24 cellular contexts compared by ENCODE assay signal in the genomic region with DNA sequence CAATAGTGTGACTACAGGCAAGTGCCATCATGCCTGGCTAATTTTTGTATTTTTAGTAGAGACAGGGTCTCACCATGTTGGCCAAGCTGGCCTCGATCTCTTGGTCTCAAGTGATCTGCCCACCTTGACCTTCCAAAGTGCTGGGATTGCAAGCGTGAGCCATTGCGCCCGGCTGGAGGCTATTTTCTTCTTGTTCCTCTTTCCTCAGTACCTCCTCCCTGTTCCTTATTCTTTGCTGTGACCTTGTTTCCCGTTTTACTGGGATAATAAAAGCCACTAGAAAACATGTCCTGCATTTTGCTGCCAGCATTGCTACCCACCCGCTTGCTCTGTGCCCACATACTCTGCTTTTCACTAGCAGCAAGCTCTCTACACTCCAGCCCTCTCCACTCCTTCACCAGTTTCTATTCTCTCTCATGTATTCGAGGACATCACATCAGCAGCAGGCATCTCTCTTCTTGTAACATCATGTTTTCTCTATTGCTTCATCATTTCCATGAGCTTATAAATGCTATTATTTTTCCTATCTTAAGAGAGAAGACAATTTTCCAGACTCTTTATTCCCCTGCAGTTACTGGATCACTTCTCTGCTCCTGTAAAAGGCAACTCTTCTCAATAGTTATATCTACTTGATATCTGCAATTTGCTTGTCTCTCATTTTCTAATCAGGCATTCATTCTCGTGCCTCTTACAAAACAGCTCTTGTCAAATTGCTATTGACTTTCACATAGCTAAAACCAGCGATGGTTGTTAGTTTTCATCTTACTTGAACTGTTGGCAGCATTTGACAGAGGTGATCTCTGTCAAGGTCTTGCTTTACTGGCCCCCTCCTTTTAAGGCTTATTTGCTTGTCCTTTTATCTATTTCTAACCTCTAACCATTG.
"Had no signal": no experiment of that assay in that cellular context is flagged by ENCODE, and none has a peak within 500 bp of the region (broad histone marks: within the 10 kb centered on the region; RNA-seq: fewer than 3 reads in every experiment).

No MANE protein-coding gene starts in this region.

- H3K9me3 ChIP-seq: gastroesophageal sphincter, pancreas, right lobe of liver, testis, upper lobe of right lung had no signal

- DNase-seq: activated B cell treated with CpG ODN at 0.5 μM for 24 hours; activated CD4-positive, alpha-beta memory T cell treated with anti-CD3 and anti-CD28 coated beads, Interleukin-2, amount 10 ng/mL, durations not matched to agents 7 days and 5 days; activated CD4-positive, alpha-beta T cell treated with anti-CD3 and anti-CD28 coated beads for 4 hours; activated CD8-positive, alpha-beta memory T cell treated with anti-CD3 and anti-CD28 coated beads, Interleukin-2, amount 10 ng/mL, durations not matched to agents 7 days and 5 days; activated naive CD4-positive, alpha-beta T cell; activated naive CD8-positive, alpha-beta T cell treated with anti-CD3 and anti-CD28 coated beads for 36 hours; activated T-cell treated with anti-CD3 and anti-CD28 coated beads, Interleukin-2, amount 50 U/mL, for 1 hour; amniotic stem cell; dermis blood vessel endothelial cell; effector memory CD4-positive, alpha-beta T cell; heart right ventricle; mesenchymal stem cell; naive thymus-derived CD4-positive, alpha-beta T cell; pancreas; right lobe of liver; small intestine; stimulated activated CD4-positive, alpha-beta T cell treated with anti-CD3 and anti-CD28 coated beads, Interleukin-15, amount 100 ng/mL, for 24 hours; stimulated activated CD4-positive, alpha-beta T cell treated with anti-CD3 and anti-CD28 coated beads, Interleukin-2, amount 100 ng/mL, for 48 hours; stimulated activated naive CD8-positive, alpha-beta T cell treated with anti-CD3 and anti-CD28 coated beads, Interleukin-15, amount 100 ng/mL, for 72 hours; testis; upper lobe of right lung had no signal

- H3K9me3 Mint-ChIP-seq: activated B cell treated with CpG ODN at 0.5 μM for 24 hours; activated naive CD8-positive, alpha-beta T cell treated with anti-CD3 and anti-CD28 coated beads for 36 hours; activated T-helper 17 cell treated with anti-CD3 and anti-CD28 coated beads, Interleukin-2, amount 50 U/mL, for 72 hours; stimulated activated naive CD8-positive, alpha-beta T cell treated with anti-CD3 and anti-CD28 coated beads, Interleukin-15, amount 100 ng/mL, for 72 hours had no signal

- H3K4me1 Mint-ChIP-seq: activated B cell treated with CpG ODN at 0.5 μM for 24 hours; activated CD4-positive, alpha-beta memory T cell treated with anti-CD3 and anti-CD28 coated beads, Interleukin-2, amount 10 ng/mL, durations not matched to agents 7 days and 5 days; activated T-helper 17 cell treated with anti-CD3 and anti-CD28 coated beads, Interleukin-2, amount 50 U/mL, for 72 hours; naive thymus-derived CD4-positive, alpha-beta T cell; stimulated activated naive CD8-positive, alpha-beta T cell treated with anti-CD3 and anti-CD28 coated beads, Interleukin-15, amount 100 ng/mL, for 72 hours had no signal

- H3K4me3 ChIP-seq: esophagus muscularis mucosa, gastroesophageal sphincter, heart right ventricle, pancreas, right lobe of liver, testis, upper lobe of right lung had no signal

- H3K36me3 ChIP-seq: esophagus muscularis mucosa, gastroesophageal sphincter, heart right ventricle, pancreas, right lobe of liver, upper lobe of right lung had no signal

- H3K27ac ChIP-seq: esophagus muscularis mucosa, gastroesophageal sphincter, heart right ventricle, pancreas, right lobe of liver, testis, upper lobe of right lung had no signal

- H3K4me3 Mint-ChIP-seq: activated B cell treated with CpG ODN at 0.5 μM for 24 hours; activated CD4-positive, alpha-beta memory T cell treated with anti-CD3 and anti-CD28 coated beads, Interleukin-2, amount 10 ng/mL, durations not matched to agents 7 days and 5 days; activated CD8-positive, alpha-beta memory T cell treated with anti-CD3 and anti-CD28 coated beads, Interleukin-2, amount 10 ng/mL, durations not matched to agents 7 days and 5 days; activated naive CD8-positive, alpha-beta T cell treated with anti-CD3 and anti-CD28 coated beads for 36 hours; activated T-helper 17 cell treated with anti-CD3 and anti-CD28 coated beads, Interleukin-2, amount 50 U/mL, for 72 hours; naive thymus-derived CD4-positive, alpha-beta T cell; stimulated activated naive CD8-positive, alpha-beta T cell treated with anti-CD3 and anti-CD28 coated beads, Interleukin-15, amount 100 ng/mL, for 72 hours had no signal

- H3K4me1 ChIP-seq: esophagus muscularis mucosa, gastroesophageal sphincter, heart right ventricle, pancreas, right lobe of liver, testis, upper lobe of right lung had no signal

- H3K27me3 ChIP-seq: esophagus muscularis mucosa, gastroesophageal sphincter, heart right ventricle, pancreas, right lobe of liver, testis, upper lobe of right lung had no signal

- ATAC-seq: activated CD8-positive, alpha-beta memory T cell treated with anti-CD3 and anti-CD28 coated beads, Interleukin-2, amount 10 ng/mL, durations not matched to agents 7 days and 5 days; activated T-helper 17 cell treated with anti-CD3 and anti-CD28 coated beads, Interleukin-2, amount 50 U/mL, for 72 hours; gastroesophageal sphincter; heart right ventricle; naive thymus-derived CD4-positive, alpha-beta T cell; pancreas; right lobe of liver; stimulated activated naive CD8-positive, alpha-beta T cell treated with anti-CD3 and anti-CD28 coated beads, Interleukin-15, amount 100 ng/mL, for 72 hours; upper lobe of right lung had no signal

- H3K36me3 Mint-ChIP-seq: activated naive CD8-positive, alpha-beta T cell treated with anti-CD3 and anti-CD28 coated beads for 36 hours; naive thymus-derived CD4-positive, alpha-beta T cell had no signal

- H3K27ac Mint-ChIP-seq: activated B cell treated with CpG ODN at 0.5 μM for 24 hours; activated CD4-positive, alpha-beta memory T cell treated with anti-CD3 and anti-CD28 coated beads, Interleukin-2, amount 10 ng/mL, durations not matched to agents 7 days and 5 days; activated CD8-positive, alpha-beta memory T cell treated with anti-CD3 and anti-CD28 coated beads, Interleukin-2, amount 10 ng/mL, durations not matched to agents 7 days and 5 days; activated naive CD8-positive, alpha-beta T cell treated with anti-CD3 and anti-CD28 coated beads for 36 hours; activated T-helper 17 cell treated with anti-CD3 and anti-CD28 coated beads, Interleukin-2, amount 50 U/mL, for 72 hours; naive thymus-derived CD4-positive, alpha-beta T cell had no signal

- H3K27me3 Mint-ChIP-seq: activated B cell treated with CpG ODN at 0.5 μM for 24 hours; activated CD4-positive, alpha-beta memory T cell treated with anti-CD3 and anti-CD28 coated beads, Interleukin-2, amount 10 ng/mL, durations not matched to agents 7 days and 5 days; activated CD8-positive, alpha-beta memory T cell treated with anti-CD3 and anti-CD28 coated beads, Interleukin-2, amount 10 ng/mL, durations not matched to agents 7 days and 5 days; activated naive CD8-positive, alpha-beta T cell treated with anti-CD3 and anti-CD28 coated beads for 36 hours; stimulated activated naive CD8-positive, alpha-beta T cell treated with anti-CD3 and anti-CD28 coated beads, Interleukin-15, amount 100 ng/mL, for 72 hours had no signal
